Comparison of ENCODE assay signal across 16 cellular contexts in genomic region chr16:81388357-81388756, GRCh38. TPM values are rescaled to one million over a fixed set of nuclear protein-coding genes. Genes with fewer than 3 reads are reported as not detected.
DNase-seq lines count a peak whose midpoint lies in the region.
"Had no signal": no experiment of that assay in that cellular context is flagged by ENCODE, and none has a peak within 500 bp of the region (broad histone marks: within the 10 kb centered on the region; RNA-seq: fewer than 3 reads in every experiment).

No MANE protein-coding gene starts in this region.

- H3K18ac ChIP-seq in neuronal stem cell (ENCODE audit: low read length) = peak overlapping the region; percentile 18

- no peaks in the 10 kb centered on the region for H3K4me1 Mint-ChIP-seq in CD4-positive, alpha-beta memory T cell
- no peaks in the 10 kb centered on the region for H3K4me1 Mint-ChIP-seq in immature natural killer cell
- H3K4me1 Mint-ChIP-seq: B cell; CD4-positive, CD25-positive, alpha-beta regulatory T cell; CD8-positive, alpha-beta memory T cell had no signal

- H3K14ac ChIP-seq in neuronal stem cell (ENCODE audit: low read length) = peak overlapping the region; percentile 9

- no peak overlapping the region for H2BK120ac ChIP-seq in neuronal stem cell (ENCODE audit: low read depth, low read length)

- H2AK5ac ChIP-seq in neuronal stem cell (ENCODE audit: low read depth, low read length) = peak overlapping the region; percentile 30

- H2AFZ ChIP-seq in neuronal stem cell (ENCODE audit: low read length) = no peak overlapping the region

- H3K79me1 ChIP-seq in neuronal stem cell (ENCODE audit: low read depth, low read length) = peaks cover 2% of the 10 kb centered on the region

- H3K27me3 Mint-ChIP-seq in CD4-positive, alpha-beta memory T cell = no peaks in the 10 kb centered on the region
- peaks cover 0 to 1% (median 0%) of the 10 kb centered on the region in 3 donors for H3K27me3 Mint-ChIP-seq in immature natural killer cell (ENCODE audit: low read depth in 3 of 3)
- H3K27me3 Mint-ChIP-seq: B cell; CD4-positive, CD25-positive, alpha-beta regulatory T cell; CD8-positive, alpha-beta memory T cell had no signal

- H3K4me3 ChIP-seq in HUES64 (ENCODE audit: low read length) (no peak overlapping the region), neuronal stem cell (ENCODE audit: low read length in 2 of 2) (no peak overlapping the region)
- H3K4me3 ChIP-seq in CD4-positive, alpha-beta memory T cell (ENCODE audit: low read length in 2 of 2) = no peak overlapping the region
- H3K4me3 ChIP-seq: BLaER1 had no signal

- peak; percentile 30 for DNase-seq in ELF-1 (ENCODE audit: low read depth, low spot score)
- no peak for DNase-seq in neuronal stem cell (ENCODE audit: low spot score)
- DNase-seq in CD4-positive, alpha-beta memory T cell = no peak
- no peak for DNase-seq in immature natural killer cell
- DNase-seq in NCI-H526 treated with DMSO at 0.1 percent for 48 hours (lab: John Stamatoyannopoulos, UW) = no peak
- DNase-seq: CD4-positive, CD25-positive, alpha-beta regulatory T cell; CD8-positive, alpha-beta memory T cell; DMS53; DMS79 treated with DMSO at 0.1 percent for 48 hours; H7; HCEC 1CT had no signal

- H3K4me1 ChIP-seq in HUES64 (ENCODE audit: insufficient read depth, low read length) = peaks cover 17% of the 10 kb centered on the region
- peaks cover 12 to 20% of the 10 kb centered on the region in 2 donors for H3K4me1 ChIP-seq in neuronal stem cell (ENCODE audit: control insufficient read depth in 2 of 2, insufficient read depth in 1 of 2, low read depth in 1 of 2, low read length in 2 of 2)
- no peaks in the 10 kb centered on the region for H3K4me1 ChIP-seq in CD4-positive, alpha-beta memory T cell (ENCODE audit: insufficient read depth, low read length)
- H3K4me1 ChIP-seq: BLaER1 had no signal

- no peak overlapping the region for H3K4me3 Mint-ChIP-seq in CD4-positive, alpha-beta memory T cell
- H3K4me3 Mint-ChIP-seq in immature natural killer cell = no peak overlapping the region
- H3K4me3 Mint-ChIP-seq: B cell; CD4-positive, CD25-positive, alpha-beta regulatory T cell; CD8-positive, alpha-beta memory T cell had no signal

- peaks cover 14% of the 10 kb centered on the region for H3K36me3 ChIP-seq in HUES64 (ENCODE audit: insufficient read depth, low read length)
- peaks cover 8 to 24% of the 10 kb centered on the region in 2 donors for H3K36me3 ChIP-seq in neuronal stem cell (replicated peaks in 1 of 2; ENCODE audit: control insufficient read depth in 2 of 2, insufficient read depth in 2 of 2, low read length in 2 of 2)
- no peaks in the 10 kb centered on the region for H3K36me3 ChIP-seq in CD4-positive, alpha-beta memory T cell (ENCODE audit: insufficient read depth, low read length)

- H3K9me3 Mint-ChIP-seq in CD4-positive, alpha-beta memory T cell = no peaks in the 10 kb centered on the region
- no peaks in the 10 kb centered on the region for H3K9me3 Mint-ChIP-seq in immature natural killer cell
- H3K9me3 Mint-ChIP-seq: CD4-positive, CD25-positive, alpha-beta regulatory T cell; CD8-positive, alpha-beta memory T cell had no signal

- intact Hi-C loops in CD4-positive, alpha-beta memory T cell (cut with micrococcal nuclease) = no loop called here

- H3K27me3 ChIP-seq in HUES64 (ENCODE audit: insufficient read depth, low read length) (no peaks in the 10 kb centered on the region), neuronal stem cell (ENCODE audit: control insufficient read depth in 3 of 3, insufficient read depth in 3 of 3, low read depth in 1 of 3, low read length in 3 of 3) (no peaks in the 10 kb centered on the region)
- no peaks in the 10 kb centered on the region for H3K27me3 ChIP-seq in CD4-positive, alpha-beta memory T cell (ENCODE audit: insufficient read depth, low read length)
- H3K27me3 ChIP-seq: BLaER1 had no signal

- no peak overlapping the region for H3K27ac ChIP-seq in HUES64 (ENCODE audit: low read depth, low read length)
- H3K27ac ChIP-seq in neuronal stem cell (replicated peaks; ENCODE audit: low read length) = no peak overlapping the region
- H3K27ac ChIP-seq in CD4-positive, alpha-beta memory T cell (ENCODE audit: low read depth, low read length) = no peak overlapping the region
- H3K27ac ChIP-seq: 22Rv1, BLaER1, C4-2B had no signal

- POLR2A ChIA-PET in CD4-positive, alpha-beta memory T cell (lab: Charles Lee; ENCODE audit: partially characterized antibody) = no interaction called here

- no peak overlapping the region for H3K4me2 ChIP-seq in neuronal stem cell (ENCODE audit: insufficient read depth, low read length, poor library complexity, severe bottlenecking)
- H3K4me2 ChIP-seq: BLaER1 had no signal

- no peak overlapping the region for H2BK12ac ChIP-seq in neuronal stem cell (ENCODE audit: low read length)

- H4K8ac ChIP-seq in neuronal stem cell (ENCODE audit: low read depth, low read length) = no peak overlapping the region

- 96% methylated on average over 14 of the region's 14 CpGs for WGBS in HUES64
- WGBS in neuronal stem cell (ENCODE audit: extremely low coverage in 2 of 2, insufficient read length in 2 of 2, insufficient replicate concordance in 1 of 2), 2 donors = no CpG with 5 or more reads among the region's 14 CpGs

- no peak overlapping the region for H2BK15ac ChIP-seq in neuronal stem cell (ENCODE audit: low read length)

- H2BK5ac ChIP-seq in neuronal stem cell (ENCODE audit: low read length) = no peak overlapping the region

- CTCF ChIA-PET in CD4-positive, alpha-beta memory T cell (lab: Charles Lee; ENCODE audit: partially characterized antibody) = no interaction called here

- H3K36me3 Mint-ChIP-seq in CD4-positive, alpha-beta memory T cell = peaks cover 15 to 24% of the 10 kb centered on the region in 2 donors
- peaks cover 0 to 19% (median 9%) of the 10 kb centered on the region in 3 donors for H3K36me3 Mint-ChIP-seq in immature natural killer cell

- H3K4ac ChIP-seq in neuronal stem cell (ENCODE audit: low read length) = no peak overlapping the region

- H3K9me3 ChIP-seq in HUES64 (ENCODE audit: insufficient read depth, low read depth, low read length) (no peaks in the 10 kb centered on the region), neuronal stem cell (replicated peaks in 1 of 2; ENCODE audit: control insufficient read depth in 2 of 2, insufficient read depth in 1 of 2, low read depth in 1 of 2, low read length in 2 of 2) (no peaks in the 10 kb centered on the region)
- H3K9me3 ChIP-seq in CD4-positive, alpha-beta memory T cell (ENCODE audit: control insufficient read depth in 1 of 2, low read length in 2 of 2) = no peaks in the 10 kb centered on the region
- H3K9me3 ChIP-seq: BLaER1 had no signal

- H4K91ac ChIP-seq in neuronal stem cell (ENCODE audit: low read depth, low read length, poor library complexity) = no peak overlapping the region

- H3K27ac Mint-ChIP-seq in CD4-positive, alpha-beta memory T cell = no peak overlapping the region
- H3K27ac Mint-ChIP-seq in immature natural killer cell = no peak overlapping the region
- H3K27ac Mint-ChIP-seq: B cell; CD4-positive, CD25-positive, alpha-beta regulatory T cell had no signal

- H3K9ac ChIP-seq in HUES64 (ENCODE audit: low read depth, low read length) = 0 out of 2 replicates have a peak overlapping the region, but pooled peaks have one; percentile 27
- no peak overlapping the region for H3K9ac ChIP-seq in neuronal stem cell (ENCODE audit: low read depth, low read length, poor library complexity)
- H3K9ac ChIP-seq: BLaER1 had no signal

- H3K23ac ChIP-seq in neuronal stem cell (ENCODE audit: low read depth, low read length, poor library complexity) = no peak overlapping the region

RNA-seq across cellular contexts. Expression of gene CMIP, which starts 56.3 kb away (rescaled TPM):
- polyA plus RNA-seq in HUES64 (2013, experiment 1 of 2) = 23.9 TPM
- 30.1 TPM for polyA plus RNA-seq in HUES64 (2013, experiment 2 of 2)
- 29.4 TPM for polyA plus RNA-seq in neuronal stem cell (2013, experiment 1 of 2)
- polyA plus RNA-seq in neuronal stem cell (2013, experiment 2 of 2) = 31.2 TPM
- total RNA-seq in CD4-positive, alpha-beta memory T cell = 10 to 100 TPM; 33.2 to 36.4 TPM
- polyA plus RNA-seq in CD4-positive, alpha-beta memory T cell = under 1 TPM in 1 of 2 donors, not detected in 1; 0.84 TPM
- 1 to 10 TPM in 1 of 3 donors, under 1 TPM in 1, not detected in 1; 0.53 to 1.7 TPM for polyA plus RNA-seq in immature natural killer cell
